In the genomic region with DNA sequence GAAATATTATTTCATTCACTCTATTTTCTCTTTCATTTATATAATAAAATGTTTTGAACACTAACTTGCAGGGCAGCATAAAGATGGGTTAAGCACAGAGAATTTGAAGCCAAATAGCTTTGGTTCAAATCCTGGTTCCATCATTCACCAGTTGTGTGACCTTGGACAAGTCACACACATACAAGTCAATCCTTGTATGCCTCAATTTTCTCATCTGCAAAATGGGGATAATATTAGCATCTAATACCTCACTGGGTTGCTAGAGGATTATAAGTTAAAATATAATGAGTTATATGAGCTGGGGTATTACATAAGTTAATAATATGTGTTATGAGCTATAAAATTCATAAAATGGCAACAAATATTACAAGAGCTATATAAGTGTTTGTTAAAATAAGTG, we compare ENCODE assay signal across 8 cellular contexts.
"Had no signal": no experiment of that assay in that cellular context is flagged by ENCODE, and none has a peak within 500 bp of the region (broad histone marks: within the 10 kb centered on the region; RNA-seq: fewer than 3 reads in every experiment).

No MANE protein-coding gene starts in this region.

- FAIRE-seq: G401.6, GM12878, GM12891, GM12892, GM18507, GM19239 had no signal

- DNase-seq: GDM1, GF-D8 had no signal

- H3K4me3 ChIP-seq: GM12878 had no signal
